Comparison of ENCODE assay signal across 8 cellular contexts in genomic region chr12:19757317-19757877, GRCh38.
DNase-seq lines count a peak whose midpoint lies in the region; ATAC-seq and TF ChIP-seq lines count a peak whose summit lies in the region.

No MANE protein-coding gene starts in this region.

- in situ Hi-C loops in brain microvascular endothelial cell (cut with HindIII; ENCODE audit: low pct_ligation_motif_present, low sequenced_read_pairs), result no loop called here

- H3K4me1 ChIP-seq in lung (ENCODE audit: control insufficient read depth in 2 of 2, insufficient read depth in 2 of 2, low read length in 2 of 2), result peaks cover 0 to 2% of the 10 kb centered on the region in 2 donors

- H3K27me3 Mint-ChIP-seq in stimulated activated naive CD8-positive, alpha-beta T cell treated with anti-CD3 and anti-CD28 coated beads, Interleukin-15, amount 100 ng/mL, for 72 hours, result no peaks in the 10 kb centered on the region

- no peak overlapping the region for H3K4me3 Mint-ChIP-seq in stimulated activated naive CD8-positive, alpha-beta T cell treated with anti-CD3 and anti-CD28 coated beads, Interleukin-15, amount 100 ng/mL, for 72 hours

- WGBS in lung, 2 donors, result 56 to 58% methylated on average over 7 of the region's 7 CpGs

- peaks cover 22% of the 10 kb centered on the region for H3K4me1 Mint-ChIP-seq in stimulated activated naive CD8-positive, alpha-beta T cell treated with anti-CD3 and anti-CD28 coated beads, Interleukin-15, amount 100 ng/mL, for 72 hours

- DNase-seq in stimulated activated naive CD8-positive, alpha-beta T cell treated with anti-CD3 and anti-CD28 coated beads, Interleukin-15, Interleukin-2, amounts not matched to agents 100 U/mL and 50 U/mL, for 24 hours, result no peak
- DNase-seq in stimulated activated naive CD8-positive, alpha-beta T cell treated with anti-CD3 and anti-CD28 coated beads, Interleukin-15, amount 100 ng/mL, for 72 hours, result no peak
- DNase-seq in NCI-H146 treated with DMSO at 0.1 percent for 48 hours (lab: John Stamatoyannopoulos, UW; ENCODE audit: unreplicated experiment), result peak; percentile 68
- DNase-seq in brain microvascular endothelial cell, result no peak
- DNase-seq in lung (ENCODE audit: low spot score), result no peak
- no peak for DNase-seq in coronary artery (ENCODE audit: low spot score)
- no peak for DNase-seq in activated CD4-positive, CD25-positive, alpha-beta regulatory T cell treated with anti-CD3 and anti-CD28 coated beads, Interleukin-2, amount 50 U/mL, for 72 hours

- peaks cover 4 to 10% of the 10 kb centered on the region in 2 donors for H3K9me3 ChIP-seq in lung (ENCODE audit: control insufficient read depth in 2 of 2, insufficient read depth in 1 of 2, low read length in 1 of 2)

- peak overlapping the region in 1 of 2 donors; percentile 20 for H3K27ac Mint-ChIP-seq in stimulated activated naive CD8-positive, alpha-beta T cell treated with anti-CD3 and anti-CD28 coated beads, Interleukin-15, amount 100 ng/mL, for 72 hours

- H3K27me3 ChIP-seq in brain microvascular endothelial cell (replicated peaks), result no peaks in the 10 kb centered on the region
- no peaks in the 10 kb centered on the region for H3K27me3 ChIP-seq in lung (ENCODE audit: control insufficient read depth, insufficient read depth)

- ATAC-seq in stimulated activated naive CD8-positive, alpha-beta T cell treated with anti-CD3 and anti-CD28 coated beads, Interleukin-15, Interleukin-2, amounts not matched to agents 100 U/mL and 50 U/mL, for 24 hours, result peak; percentile 40
- no peak for ATAC-seq in stimulated activated naive CD8-positive, alpha-beta T cell treated with anti-CD3 and anti-CD28 coated beads, Interleukin-15, amount 100 ng/mL, for 72 hours
- ATAC-seq in lung (ENCODE audit: insufficient read depth, low FRiP score) (no peak), GM18498 (IDR thresholded peaks at IDR 0.05; ENCODE audit: unreplicated experiment) (no peak)

- H3K4me3 ChIP-seq in brain microvascular endothelial cell (ENCODE audit: low read depth, low read length), result no peak overlapping the region
- H3K4me3 ChIP-seq in lung, result no peak overlapping the region
- no peak overlapping the region for H3K4me3 ChIP-seq in coronary artery

- TF ChIP-seq CTCF in brain microvascular endothelial cell (IDR thresholded peaks at IDR 0.05; ENCODE audit: low read depth, low read length, missing control alignments) (peak; percentile 61), lung (IDR thresholded peaks at IDR 0.05; ENCODE audit: control extremely low read depth, extremely low read depth) (peak; percentile 33), coronary artery (IDR thresholded peaks at IDR 0.05) (no peak)

- H3K27ac ChIP-seq in brain microvascular endothelial cell (no peak overlapping the region), lung (ENCODE audit: low read depth in 1 of 2, low read length in 1 of 2) (no peak overlapping the region), coronary artery (no peak overlapping the region)

- H3K9me3 Mint-ChIP-seq in stimulated activated naive CD8-positive, alpha-beta T cell treated with anti-CD3 and anti-CD28 coated beads, Interleukin-15, amount 100 ng/mL, for 72 hours, result peaks cover 9 to 30% of the 10 kb centered on the region in 2 donors

- H3K36me3 ChIP-seq in brain microvascular endothelial cell (replicated peaks) (no peaks in the 10 kb centered on the region), lung (ENCODE audit: control insufficient read depth in 2 of 2, insufficient read depth in 2 of 2, low read length in 2 of 2) (no peaks in the 10 kb centered on the region)
